In the genomic region with DNA sequence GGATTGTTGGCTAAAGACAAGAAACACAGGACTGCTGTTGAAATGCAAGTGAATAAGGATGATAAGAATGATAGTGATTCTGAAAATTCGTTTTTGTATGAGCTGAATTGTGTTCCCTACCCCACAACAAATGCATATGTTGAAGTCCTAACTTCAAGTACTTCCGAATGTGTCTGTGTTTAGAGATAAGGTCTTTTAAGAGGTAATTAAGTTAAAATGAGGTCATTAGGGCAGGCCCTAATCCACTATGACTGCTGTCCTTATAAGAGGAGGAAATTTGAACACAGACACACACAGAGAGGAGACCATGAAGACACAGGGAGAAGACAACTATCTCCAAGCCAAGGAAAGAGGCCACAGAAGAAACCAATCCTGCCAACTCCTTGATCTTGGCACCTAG, we compare ENCODE assay signal across 24 cellular contexts.
"Had no signal": no experiment of that assay in that cellular context is flagged by ENCODE, and none has a peak within 500 bp of the region (broad histone marks: within the 10 kb centered on the region; RNA-seq: fewer than 3 reads in every experiment).

No MANE protein-coding gene starts in this region.

- ATAC-seq: activated CD4-positive, CD25-positive, alpha-beta regulatory T cell treated with anti-CD3 and anti-CD28 coated beads, Interleukin-2, amount 50 U/mL, for 24 hours; activated CD8-positive, alpha-beta memory T cell treated with anti-CD3 and anti-CD28 coated beads, Interleukin-2, amount 10 ng/mL, durations not matched to agents 7 days and 5 days; activated T-cell treated with anti-CD3 and anti-CD28 coated beads, Interleukin-2, amount 50 U/mL, for 4 hours; activated T-helper 17 cell treated with anti-CD3 and anti-CD28 coated beads, Interleukin-2, amount 50 U/mL, for 72 hours; Panc1; Right ventricle myocardium inferior; T-helper 17 cell had no signal

- DNase-seq: activated CD4-positive, alpha-beta T cell treated with anti-CD3 and anti-CD28 coated beads for 48 hours; activated CD4-positive, alpha-beta T cell treated with anti-CD3 and anti-CD28 coated beads, Interleukin-2, amount 50 U/mL, for 4 hours; activated CD8-positive, alpha-beta memory T cell treated with anti-CD3 and anti-CD28 coated beads, Interleukin-2, amount 10 ng/mL, durations not matched to agents 7 days and 5 days; activated gamma-delta T cell; activated naive CD4-positive, alpha-beta T cell treated with anti-CD3 and anti-CD28 coated beads for 36 hours; activated T-cell treated with anti-CD3 and anti-CD28 coated beads, Interleukin-2, amount 50 U/mL, for 4 hours; amygdala; brain microvascular endothelial cell; Karpas-422; NCI-H1048; NCI-H146; NCI-H187 treated with DMSO at 0.1 percent for 48 hours; NCI-H2081 treated with DMSO at 0.1 percent for 48 hours; NCI-H748 treated with DMSO at 0.1 percent for 48 hours; RPMI8226; SK-N-SH; T-helper 17 cell; T-helper 9 cell had no signal

- H3K36me3 ChIP-seq: brain microvascular endothelial cell, cardiac muscle cell had no signal

- H3K4me2 ChIP-seq: SK-N-SH had no signal

- H3K9ac ChIP-seq: SK-N-SH had no signal

- H3K9me3 ChIP-seq: SK-N-SH had no signal

- FAIRE-seq: TTC549 had no signal

- H3K27ac ChIP-seq: brain microvascular endothelial cell, cardiac muscle cell had no signal

- H3K27me3 ChIP-seq: brain microvascular endothelial cell, cardiac muscle cell had no signal

- H3K4me3 ChIP-seq: cardiac muscle cell had no signal
